12 cellular contexts compared by ENCODE assay signal in genomic region chr1:199550384-199551067, GRCh38.
DNase-seq lines count a peak whose midpoint lies in the region; ATAC-seq and TF ChIP-seq lines count a peak whose summit lies in the region.
"Had no signal": no experiment of that assay in that cellular context is flagged by ENCODE, and none has a peak within 500 bp of the region (broad histone marks: within the 10 kb centered on the region; RNA-seq: fewer than 3 reads in every experiment).

No MANE protein-coding gene starts in this region.

- H3K9me2 ChIP-seq in GM23248 (ENCODE audit: insufficient read depth) = no peaks in the 10 kb centered on the region

- TF ChIP-seq CTCF in choroid plexus epithelial cell (conservative IDR thresholded peaks at IDR 0.05; ENCODE audit: low read depth, low read length) = peak; percentile 56
- TF ChIP-seq CTCF in osteoblast (IDR thresholded peaks at IDR 0.05; ENCODE audit: extremely low read depth, low read depth, low read length) = no peak

- no peak overlapping the region for H3K27ac ChIP-seq in GM23248
- no peak overlapping the region for H3K27ac ChIP-seq in osteoblast (ENCODE audit: low read depth, low read length)
- H3K27ac ChIP-seq: adrenal gland, epithelial cell of prostate had no signal

- no peak overlapping the region for H3K4me3 ChIP-seq in GM23248
- no peak overlapping the region for H3K4me3 ChIP-seq in choroid plexus epithelial cell (ENCODE audit: low read depth, low read length)
- peak overlapping the region; percentile 14 for H3K4me3 ChIP-seq in osteoblast (ENCODE audit: insufficient read depth, low read length)
- H3K4me3 ChIP-seq: adrenal gland had no signal

- ATAC-seq in HG03045 (IDR thresholded peaks at IDR 0.05; ENCODE audit: unreplicated experiment) (no peak), GM21515 (IDR thresholded peaks at IDR 0.05; ENCODE audit: unreplicated experiment) (no peak)

- in situ Hi-C loops in GM23248 (cut with MboI) = no loop called here

- H3K9me3 ChIP-seq in GM23248 (ENCODE audit: low read depth) (no peaks in the 10 kb centered on the region), osteoblast (ENCODE audit: low read depth, low read length) (no peaks in the 10 kb centered on the region)
- H3K9me3 ChIP-seq: adrenal gland had no signal

- H3K79me2 ChIP-seq in GM23248 (ENCODE audit: insufficient read depth) (no peaks in the 10 kb centered on the region), osteoblast (ENCODE audit: insufficient read depth, low read length) (no peaks in the 10 kb centered on the region)

- no peak overlapping the region for H3K9ac ChIP-seq in GM23248

- DNase-seq in GM23248 = peak; percentile 28
- DNase-seq in NCI-H446 treated with DMSO at 0.1 percent for 48 hours (lab: John Stamatoyannopoulos, UW) = peak; percentile 26
- DNase-seq in choroid plexus epithelial cell (ENCODE audit: low read depth) = peak; percentile 66
- DNase-seq in osteoblast (ENCODE audit: insufficient read length, low spot score, missing footprints) = no peak
- no peak for DNase-seq in SKM-1 (lab: John Stamatoyannopoulos, UW; ENCODE audit: unreplicated experiment)
- DNase-seq in SHP77 treated with DMSO at 0.1 percent for 48 hours (lab: John Stamatoyannopoulos, UW) = no peak
- DNase-seq: adrenal gland; NCI-H2081 treated with DMSO at 0.1 percent for 48 hours; stimulated activated CD8-positive, alpha-beta memory T cell treated with anti-CD3 and anti-CD28 coated beads, Interleukin-4, amount 100 ng/mL, for 48 hours had no signal

- H3K4me1 ChIP-seq in GM23248 (ENCODE audit: insufficient read depth) = no peaks in the 10 kb centered on the region
- peaks cover 12% of the 10 kb centered on the region for H3K4me1 ChIP-seq in osteoblast (ENCODE audit: insufficient read depth, low read length)
- H3K4me1 ChIP-seq: adrenal gland had no signal

- H3K4me2 ChIP-seq in GM23248 (ENCODE audit: unreplicated experiment) (no peak overlapping the region), osteoblast (ENCODE audit: insufficient read depth, low read length) (peak overlapping the region; percentile 34)

- 30 to 32% methylated on average over 4 of the region's 4 CpGs for WGBS in GM23248 (ENCODE audit: low coverage in 1 of 2, low lambda C conversion rate in 2 of 2, missing lambda C conversion rate in 2 of 2), 2 experiments

- no peak overlapping the region for H2AFZ ChIP-seq in GM23248
- H2AFZ ChIP-seq in osteoblast (ENCODE audit: low read length) = no peak overlapping the region

- H3K36me3 ChIP-seq in GM23248 (ENCODE audit: low read depth) (no peaks in the 10 kb centered on the region), osteoblast (ENCODE audit: insufficient read depth, low read length) (no peaks in the 10 kb centered on the region)
- H3K36me3 ChIP-seq: adrenal gland had no signal

- H3F3A ChIP-seq in GM23248 (ENCODE audit: insufficient read depth) = no peaks in the 10 kb centered on the region

- H3K27me3 ChIP-seq in GM23248 (replicated peaks; ENCODE audit: insufficient read depth) = 0 out of 2 replicates have a peak, but pooled peaks cover 4% of the 10 kb centered on the region
- H3K27me3 ChIP-seq in osteoblast (ENCODE audit: insufficient read depth, low read length) = no peaks in the 10 kb centered on the region
- H3K27me3 ChIP-seq: adrenal gland had no signal

- H4K20me1 ChIP-seq in GM23248 (ENCODE audit: insufficient read depth) = no peaks in the 10 kb centered on the region
- no peaks in the 10 kb centered on the region for H4K20me1 ChIP-seq in osteoblast (ENCODE audit: insufficient read depth, low read length)

Comparison
In these comparisons a context has a peak if more than half of its experiments do, and no peak if none do; other contexts are left out.
1. DNase-seq: peak in GM23248 (single experiment), NCI-H446 treated with DMSO at 0.1 percent for 48 hours (single experiment) and choroid plexus epithelial cell (single experiment); none in osteoblast (single experiment), SKM-1 (single experiment) and SHP77 treated with DMSO at 0.1 percent for 48 hours (single experiment).